In genomic region chr2:76498387-76498786, GRCh38 we compare ENCODE assay signal across 20 cellular contexts.
"Had no signal": no experiment of that assay in that cellular context is flagged by ENCODE, and none has a peak within 500 bp of the region (broad histone marks: within the 10 kb centered on the region; RNA-seq: fewer than 3 reads in every experiment).

No MANE protein-coding gene starts in this region.

- DNase-seq: activated CD4-positive, alpha-beta T cell treated with anti-CD3 and anti-CD28 coated beads for 1 hour; activated CD4-positive, alpha-beta T cell treated with anti-CD3 and anti-CD28 coated beads, Interleukin-2, amount 50 U/mL, for 1 hour; activated CD8-positive, alpha-beta T cell treated with anti-CD3 and anti-CD28 coated beads, Interleukin-2, amount 10 ng/mL, durations not matched to agents 7 days and 5 days; activated gamma-delta T cell treated with Interleukin-2 at 50 U/mL for 16 hours; anterior cingulate cortex; caudate nucleus; dermis blood vessel endothelial cell; effector CD8-positive, alpha-beta T cell; foreskin melanocyte; kidney glomerular epithelial cell; ovary; spleen; stimulated activated CD4-positive, alpha-beta T cell treated with anti-CD3 and anti-CD28 coated beads, Interleukin-4, amount 100 ng/mL, for 1 hour; stimulated activated naive CD4-positive, alpha-beta T cell; testis; trophoblast cell; uterus had no signal

- H3K9me3 ChIP-seq: neutrophil, ovary, prostate gland, spleen, testis, uterus had no signal

- H2AFZ ChIP-seq: hepatocyte had no signal

- H3K36me3 ChIP-seq: neutrophil, ovary, prostate gland, spleen, uterus had no signal

- ATAC-seq: activated CD8-positive, alpha-beta T cell treated with anti-CD3 and anti-CD28 coated beads, Interleukin-2, amount 10 ng/mL, durations not matched to agents 7 days and 5 days had no signal

- H3K27ac ChIP-seq: hepatocyte, neutrophil, ovary, prostate gland, spleen, testis, uterus had no signal

- H3K4me1 ChIP-seq: prostate gland, spleen, testis, uterus had no signal

- H3K79me2 ChIP-seq: hepatocyte had no signal

- H3K4me3 ChIP-seq: hepatocyte, ovary, prostate gland, spleen, testis, uterus had no signal

- H3K27me3 ChIP-seq: hepatocyte, neutrophil, ovary, spleen, testis, uterus had no signal

- H3K4me2 ChIP-seq: hepatocyte had no signal
